Comparison of ENCODE assay signal across 13 cellular contexts in genomic region chr6:165665384-165665672, GRCh38. TPM values are rescaled to one million over a fixed set of nuclear protein-coding genes. Genes with fewer than 3 reads are reported as not detected.
"Had no signal": no experiment of that assay in that cellular context is flagged by ENCODE, and none has a peak within 500 bp of the region (broad histone marks: within the 10 kb centered on the region; RNA-seq: fewer than 3 reads in every experiment).

No MANE protein-coding gene starts in this region.

- H3K4me3 ChIP-seq: ovary, uterus had no signal

- H3K36me3 ChIP-seq: ovary, thyroid gland, uterus had no signal

- H3K9me3 Mint-ChIP-seq: activated CD4-positive, alpha-beta memory T cell treated with anti-CD3 and anti-CD28 coated beads, Interleukin-2, amount 10 ng/mL, durations not matched to agents 7 days and 5 days had no signal

- H3K4me3 Mint-ChIP-seq: activated CD4-positive, alpha-beta memory T cell treated with anti-CD3 and anti-CD28 coated beads, Interleukin-2, amount 10 ng/mL, durations not matched to agents 7 days and 5 days; activated CD4-positive, alpha-beta T cell treated with anti-CD3 and anti-CD28 coated beads for 36 hours; activated T-cell treated with anti-CD3 and anti-CD28 coated beads, Interleukin-2, amount 50 U/mL, for 72 hours had no signal

- ATAC-seq: activated CD4-positive, alpha-beta T cell treated with anti-CD3 and anti-CD28 coated beads for 36 hours; activated T-cell treated with anti-CD3 and anti-CD28 coated beads, Interleukin-2, amount 50 U/mL, for 72 hours; left cardiac atrium; naive thymus-derived CD4-positive, alpha-beta T cell had no signal

- H3K4me1 Mint-ChIP-seq: activated CD4-positive, alpha-beta T cell treated with anti-CD3 and anti-CD28 coated beads for 36 hours had no signal

- H3K27me3 ChIP-seq: ovary, thyroid gland had no signal

- H3K9me3 ChIP-seq: ovary, thyroid gland, uterus had no signal

- H3K27ac ChIP-seq: ovary, thyroid gland, uterus, VCaP had no signal

- DNase-seq: activated CD4-positive, alpha-beta memory T cell treated with anti-CD3 and anti-CD28 coated beads, Interleukin-2, amount 10 ng/mL, durations not matched to agents 7 days and 5 days; activated CD4-positive, alpha-beta T cell treated with anti-CD3 and anti-CD28 coated beads for 36 hours; activated naive CD4-positive, alpha-beta T cell; activated T-cell treated with anti-CD3 and anti-CD28 coated beads, Interleukin-2, amount 50 U/mL, for 72 hours; aorta; hippocampal formation; left cardiac atrium; naive thymus-derived CD4-positive, alpha-beta T cell; ovary; T-helper 9 cell; thyroid gland; uterus had no signal

- H3K27ac Mint-ChIP-seq: activated CD4-positive, alpha-beta memory T cell treated with anti-CD3 and anti-CD28 coated beads, Interleukin-2, amount 10 ng/mL, durations not matched to agents 7 days and 5 days; activated CD4-positive, alpha-beta T cell treated with anti-CD3 and anti-CD28 coated beads for 36 hours; activated T-cell treated with anti-CD3 and anti-CD28 coated beads, Interleukin-2, amount 50 U/mL, for 72 hours; naive thymus-derived CD4-positive, alpha-beta T cell had no signal

RNA-seq across cellular contexts. Expression of gene PDE10A, which starts 2.3 kb away (rescaled TPM):
- total RNA-seq: activated CD4-positive, alpha-beta memory T cell treated with anti-CD3 and anti-CD28 coated beads, Interleukin-2, amount 10 ng/mL, durations not matched to agents 7 days and 5 days; activated CD4-positive, alpha-beta T cell treated with anti-CD3 and anti-CD28 coated beads for 36 hours; activated T-cell treated with anti-CD3 and anti-CD28 coated beads, Interleukin-2, amount 50 U/mL, for 72 hours; naive thymus-derived CD4-positive, alpha-beta T cell had no signal
